18 cellular contexts compared by ENCODE assay signal in genomic region chr14:105711058-105711620, GRCh38.
"Had no signal": no experiment of that assay in that cellular context is flagged by ENCODE, and none has a peak within 500 bp of the region (broad histone marks: within the 10 kb centered on the region; RNA-seq: fewer than 3 reads in every experiment).

No MANE protein-coding gene starts in this region.

- H3K4me1 Mint-ChIP-seq: immature natural killer cell, mesothelial cell of epicardium, nephron had no signal

- H3K4me3 Mint-ChIP-seq: dendritic cell treated with granulocyte-macrophage colony-stimulating factor and Interleukin-4, amounts not matched to agents 40 ng/mL and 50 ng/mL, for 4 days; effector memory CD8-positive, alpha-beta T cell; immature natural killer cell; mesothelial cell of epicardium; nephron had no signal

- H3K27me3 Mint-ChIP-seq: dendritic cell treated with granulocyte-macrophage colony-stimulating factor and Interleukin-4, amounts not matched to agents 40 ng/mL and 50 ng/mL, for 4 days; effector memory CD8-positive, alpha-beta T cell; memory B cell had no signal

- H3K27ac ChIP-seq: foreskin keratinocyte, left ventricle myocardium inferior, lower lobe of right lung, upper lobe of left lung, vagina had no signal

- DNase-seq: effector memory CD8-positive, alpha-beta T cell; foreskin keratinocyte; immature natural killer cell; left cardiac atrium; left ventricle myocardium inferior; lower lobe of right lung; occipital lobe; spleen; stimulated activated CD4-positive, alpha-beta T cell treated with anti-CD3 and anti-CD28 coated beads, Interleukin-15, amount 100 ng/mL, for 24 hours; stimulated activated CD4-positive, alpha-beta T cell treated with anti-CD3 and anti-CD28 coated beads, Interleukin-1b, Interleukin-23, amount 100 ng/mL, for 48 hours; stimulated activated naive CD4-positive, alpha-beta T cell treated with Interleukin-2 at 50 U/mL for 16 hours had no signal

- H3K36me3 ChIP-seq: left ventricle myocardium inferior, lower lobe of right lung, spleen, upper lobe of left lung, vagina had no signal

- H3K27ac Mint-ChIP-seq: effector memory CD8-positive, alpha-beta T cell; mesothelial cell of epicardium; nephron had no signal

- H3K4me3 ChIP-seq: left ventricle myocardium inferior, lower lobe of right lung, upper lobe of left lung, vagina had no signal

- H3K9me3 ChIP-seq: left ventricle myocardium inferior, lower lobe of right lung, spleen, upper lobe of left lung, vagina had no signal

- ATAC-seq: effector memory CD8-positive, alpha-beta T cell; foreskin keratinocyte; left cardiac atrium; lower lobe of right lung; sciatic nerve had no signal

- H3K36me3 Mint-ChIP-seq: immature natural killer cell, mesothelial cell of epicardium had no signal

- H3K9me3 Mint-ChIP-seq: dendritic cell treated with granulocyte-macrophage colony-stimulating factor and Interleukin-4, amounts not matched to agents 40 ng/mL and 50 ng/mL, for 4 days; effector memory CD8-positive, alpha-beta T cell; immature natural killer cell; memory B cell; mesothelial cell of epicardium had no signal

- H3K27me3 ChIP-seq: foreskin keratinocyte, spleen, upper lobe of left lung, vagina had no signal
